2 cellular contexts compared by ENCODE assay signal in the genomic region with DNA sequence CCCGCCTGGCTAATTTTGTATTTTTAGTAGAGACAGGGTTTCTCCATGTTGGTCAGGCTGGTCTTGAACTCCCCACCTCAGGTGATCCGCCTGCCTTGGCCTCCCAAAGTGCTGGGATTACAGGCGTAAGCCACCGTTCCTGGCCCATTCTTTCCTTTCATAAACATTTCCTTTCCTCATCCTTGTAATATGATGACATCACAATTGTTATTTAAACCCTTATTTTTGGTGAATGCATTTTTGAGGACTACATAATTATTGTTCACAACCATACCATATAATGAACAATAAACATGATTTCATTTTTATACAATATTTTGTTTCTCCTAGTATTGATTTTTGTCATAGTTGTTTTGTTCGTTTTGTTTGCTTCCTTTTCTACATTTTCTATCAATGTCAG.
DNase-seq lines count a peak whose midpoint lies in the region; ATAC-seq, FAIRE-seq and TF ChIP-seq lines count a peak whose summit lies in the region.
"Not testable (repeated sequence)": the region's sequence is repeated elsewhere in the genome, so short reads cannot be mapped to it uniquely, and the experiment has no call there.

No MANE protein-coding gene starts in this region.

- H3K9me3 Mint-ChIP-seq in activated naive CD4-positive, alpha-beta T cell treated with anti-CD3 and anti-CD28 coated beads, Interleukin-2, amount 10 ng/mL, durations not matched to agents 7 days and 5 days = not testable (repeated sequence)

- peak overlapping the region; percentile 14 for H3K27ac Mint-ChIP-seq in activated naive CD4-positive, alpha-beta T cell treated with anti-CD3 and anti-CD28 coated beads, Interleukin-2, amount 10 ng/mL, durations not matched to agents 7 days and 5 days

- TF ChIP-seq POLR2A in HepG2 (IDR thresholded peaks at IDR 0.05; ENCODE audit: insufficient read depth in 1 of 2, low read depth in 2 of 2, low read length in 2 of 2) = not testable (repeated sequence)

- H3K4me1 ChIP-seq in HepG2 (ENCODE audit: insufficient read depth, low read length) = not testable (repeated sequence)

- H3K27ac ChIP-seq in HepG2 (ENCODE audit: extremely low read length, insufficient read depth, low read length) = not testable (repeated sequence)

- not testable (repeated sequence) for H3K4me3 ChIP-seq in HepG2 (replicated peaks in 1 of 3; ENCODE audit: insufficient read depth in 1 of 3, low read depth in 2 of 3, low read length in 3 of 3)

- not testable (repeated sequence) for H3K4me2 ChIP-seq in HepG2 (ENCODE audit: low read depth, low read length)

- POLR2A ChIA-PET in HepG2 (lab: Yijun Ruan, JAX) = not testable (repeated sequence)

- H4K20me1 ChIP-seq in HepG2 (ENCODE audit: insufficient read depth, low read length) = not testable (repeated sequence)

- H3K36me3 ChIP-seq in HepG2 (replicated peaks in 1 of 2; ENCODE audit: control insufficient read depth in 1 of 2, insufficient read depth in 2 of 2, low read length in 2 of 2) = not testable (repeated sequence)

- H3K9ac ChIP-seq in HepG2 (ENCODE audit: insufficient read depth, low read depth, low read length) = not testable (repeated sequence)

- intact Hi-C loops in HepG2 (cut with micrococcal nuclease; ENCODE audit: unreplicated experiment) = not testable (repeated sequence)

- not testable (repeated sequence) for H3K4me1 Mint-ChIP-seq in activated naive CD4-positive, alpha-beta T cell treated with anti-CD3 and anti-CD28 coated beads, Interleukin-2, amount 10 ng/mL, durations not matched to agents 7 days and 5 days

- H3K9me3 ChIP-seq in HepG2 (ENCODE audit: low read length) = not testable (repeated sequence)

- 3% methylated on average over 5 of the region's 5 CpGs for WGBS in HepG2 (ENCODE audit: low lambda C conversion rate)

- not testable (repeated sequence) for H3K36me3 Mint-ChIP-seq in activated naive CD4-positive, alpha-beta T cell treated with anti-CD3 and anti-CD28 coated beads, Interleukin-2, amount 10 ng/mL, durations not matched to agents 7 days and 5 days

- not testable (repeated sequence) for H2AFZ ChIP-seq in HepG2 (ENCODE audit: low read length)

- not testable (repeated sequence) for H3K27me3 Mint-ChIP-seq in activated naive CD4-positive, alpha-beta T cell treated with anti-CD3 and anti-CD28 coated beads, Interleukin-2, amount 10 ng/mL, durations not matched to agents 7 days and 5 days

- H3K27me3 ChIP-seq in HepG2 (ENCODE audit: control insufficient read depth in 1 of 2, insufficient read depth in 2 of 2, low read length in 2 of 2) = not testable (repeated sequence)

- in situ Hi-C loops in HepG2 (cut with HindIII; ENCODE audit: extremely low pct_ligation_motif_present, low pct_unique_long_range_greater_than_20kb) = not testable (repeated sequence)

- not testable (repeated sequence) for FAIRE-seq in HepG2 (lab: Jason Lieb, UNC)

- TF ChIP-seq EP300 in HepG2 (IDR thresholded peaks at IDR 0.05; ENCODE audit: low read depth in 2 of 2, low read length in 2 of 2); HepG2 (CRISPR knock-in tag; IDR thresholded peaks at IDR 0.05; ENCODE audit: borderline replicate concordance): not testable (repeated sequence)

- H3K4me3 Mint-ChIP-seq in activated naive CD4-positive, alpha-beta T cell treated with anti-CD3 and anti-CD28 coated beads, Interleukin-2, amount 10 ng/mL, durations not matched to agents 7 days and 5 days = not testable (repeated sequence)

- not testable (repeated sequence) for TF ChIP-seq CTCF in HepG2 (CRISPR knock-in tag; IDR thresholded peaks at IDR 0.05)

- BruUV-seq in HepG2 (replicated peaks; lab: Mats Ljungman, UMichigan) = not testable (repeated sequence)

- not testable (repeated sequence) for DNase-seq in activated naive CD4-positive, alpha-beta T cell treated with anti-CD3 and anti-CD28 coated beads, Interleukin-2, amount 10 ng/mL, durations not matched to agents 7 days and 5 days; HepG2 (ENCODE audit: low spot score)

- H3K79me2 ChIP-seq in HepG2 (ENCODE audit: insufficient read depth, low read length) = not testable (repeated sequence)

- TF ChIP-seq RAD21 in HepG2 (CRISPR knock-in tag; IDR thresholded peaks at IDR 0.05) = not testable (repeated sequence)

- CTCF ChIA-PET in activated naive CD4-positive, alpha-beta T cell treated with anti-CD3 and anti-CD28 coated beads, Interleukin-2, amount 10 ng/mL, durations not matched to agents 7 days and 5 days (lab: Charles Lee); HepG2 (lab: Yijun Ruan, JAX; ENCODE audit: low intra/inter-chr PET ratio, low total read pairs): not testable (repeated sequence)

- ATAC-seq in HepG2 = not testable (repeated sequence)

TF ChIP-seq in HepG2, 621 proteins besides CTCF, POLR2A, EP300 and RAD21:
- TF ChIP-seq CREB1 (IDR thresholded peaks at IDR 0.05) (peak; percentile 60), ATF7 (IDR thresholded peaks at IDR 0.05) (peak; percentile 79)
- TF ChIP-seq CREB1, ATF7 (CRISPR knock-in tag; IDR thresholded peaks at IDR 0.05): not testable (repeated sequence)
